8 cellular contexts compared by ENCODE assay signal in genomic region chr1:205631727-205632373, GRCh38. TPM values are rescaled to one million over a fixed set of nuclear protein-coding genes. Genes with fewer than 3 reads are reported as not detected.
DNase-seq lines count a peak whose midpoint lies in the region; TF ChIP-seq lines count a peak whose summit lies in the region.

TSS of gene ELK4 (minus strand) at chr1:205632011. CDS start at chr1:205623882, 8,129 bp downstream.

- peak; percentile 77 for TF ChIP-seq POLR2A in NB4 (IDR thresholded peaks at IDR 0.05; ENCODE audit: extremely low read depth, insufficient read length)

- H3K9me3 ChIP-seq in SK-N-MC (ENCODE audit: low read depth, low read length) = no peaks in the 10 kb centered on the region

- TF ChIP-seq CTCF in HFFc6 (IDR thresholded peaks at IDR 0.05) = peak; percentile 78
- TF ChIP-seq CTCF in NB4 (IDR thresholded peaks at IDR 0.05; ENCODE audit: low read depth, low read length) = peak; percentile 47

- H3K4me3 Mint-ChIP-seq in HFFc6 = peak within 1 kb of the TSS; percentile 94

- H3K9me3 Mint-ChIP-seq in HFFc6 = no peaks in the 10 kb centered on the region

- no peaks in the 10 kb centered on the region for H3K36me3 ChIP-seq in SK-N-MC (ENCODE audit: insufficient read depth, low read length)

- H3K27ac Mint-ChIP-seq in HFFc6 = peak within 1 kb of the TSS; percentile 97

- peak; percentile 96 for DNase-seq in HFFc6
- DNase-seq in NB4 (ENCODE audit: low read depth) = peak; percentile 98
- DNase-seq in SK-N-MC (ENCODE audit: low read depth, low spot score) = peak; percentile 83
- DNase-seq in activated naive CD4-positive, alpha-beta T cell treated with anti-CD3 and anti-CD28 coated beads, Interleukin-2, amount 50 U/mL, for 16 hours = peak; percentile 100
- peak; percentile 98 for DNase-seq in globus pallidus (ENCODE audit: low spot score)
- peak; percentile 97 for DNase-seq in occipital lobe (lab: John Stamatoyannopoulos, UW)

- H3K9ac ChIP-seq in SK-N-MC (ENCODE audit: insufficient read length) = peak within 1 kb of the TSS; percentile 83

- H3K36me3 Mint-ChIP-seq in HFFc6 (ENCODE audit: low read depth) = no peaks in the 10 kb centered on the region; the same call in 1 of the 2 replicates

- H3K27ac ChIP-seq in SK-N-MC (peak within 1 kb of the TSS; percentile 65; the same call in 1 of the 2 replicates), temporal lobe (ENCODE audit: low read depth, low read length) (peak within 1 kb of the TSS; percentile 87)

- peaks cover 44% of the 10 kb centered on the region for H3K4me1 Mint-ChIP-seq in HFFc6 (ENCODE audit: low read depth)

- H3K27me3 Mint-ChIP-seq in HFFc6 (ENCODE audit: insufficient read depth) = no peaks in the 10 kb centered on the region

- H3K4me3 ChIP-seq in GM08714 (ENCODE audit: low read length) (peak within 1 kb of the TSS; percentile 82), NB4 (ENCODE audit: low read depth, low read length) (peak within 1 kb of the TSS; percentile 88), SK-N-MC (peak within 1 kb of the TSS; percentile 90)

RNA-seq across cellular contexts. Expression of gene ELK4, which starts in this region (rescaled TPM):
- total RNA-seq in HFFc6 (2021; fragmentation: NEBNext Ultra II Directional; extraction: Animal tissue kit (Norgen Biotek cat#: 25700)) = 10 to 100 TPM; 32.9 to 37.6 (median 35.6) TPM
- total RNA-seq in occipital lobe (13.3 TPM), temporal lobe (9.1 TPM)

Comparison
In these comparisons a context has a peak if more than half of its experiments do, and no peak if none do; other contexts are left out.
1. Peak in every context shown above with its lines: DNase-seq, H3K4me3 ChIP-seq and H3K27ac ChIP-seq.